ENCODE assay signal across 19 cellular contexts in the genomic region with DNA sequence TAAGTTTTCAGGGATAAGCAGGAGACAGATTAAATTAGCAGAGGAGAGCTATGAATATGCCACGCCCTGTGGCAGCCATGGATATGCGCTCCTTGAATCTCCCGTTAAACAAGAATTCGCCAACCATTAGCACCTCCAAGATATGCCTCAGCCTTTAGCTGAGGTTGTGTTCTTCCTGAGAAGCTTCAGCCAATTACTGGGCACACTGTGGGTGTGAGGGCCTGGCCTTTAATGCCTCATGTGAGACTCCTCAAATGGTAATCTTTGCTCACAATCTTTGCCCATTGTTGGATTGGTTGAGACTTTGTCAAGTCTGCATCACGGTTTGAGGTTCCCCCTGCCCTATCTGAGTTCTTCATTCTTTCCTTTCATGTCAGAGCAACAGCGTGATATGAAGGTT.
"Had no signal": no experiment of that assay in that cellular context is flagged by ENCODE, and none has a peak within 500 bp of the region (broad histone marks: within the 10 kb centered on the region; RNA-seq: fewer than 3 reads in every experiment).

No MANE protein-coding gene starts in this region.

- H3K4me1 ChIP-seq: breast epithelium, right lobe of liver had no signal

- H3K9me3 ChIP-seq: breast epithelium, heart left ventricle, mucosa of descending colon, right lobe of liver, testis, upper lobe of left lung had no signal

- H3K4me3 Mint-ChIP-seq: activated CD4-positive, alpha-beta T cell treated with anti-CD3 and anti-CD28 coated beads, Interleukin-2, amount 10 ng/mL, durations not matched to agents 7 days and 5 days; activated T-helper 17 cell treated with anti-CD3 and anti-CD28 coated beads, Interleukin-2, amount 50 U/mL, for 72 hours; memory B cell had no signal

- DNase-seq: activated CD4-positive, alpha-beta T cell treated with anti-CD3 and anti-CD28 coated beads, Interleukin-2, amount 10 ng/mL, durations not matched to agents 7 days and 5 days; activated T-cell treated with anti-CD3 and anti-CD28 coated beads, Interleukin-2, amount 50 U/mL, for 1 hour; cortex of kidney; heart left ventricle; islet precursor cell; left cardiac atrium; mucosa of descending colon; right lobe of liver; stimulated activated CD4-positive, alpha-beta T cell treated with anti-CD3 and anti-CD28 coated beads, Interleukin-1b, Interleukin-23, amount 100 ng/mL, for 48 hours; T-helper 1 cell; testis; upper lobe of left lung had no signal

- H3K36me3 ChIP-seq: breast epithelium, heart left ventricle, right lobe of liver, upper lobe of left lung had no signal

- H3K4me1 Mint-ChIP-seq: activated T-helper 17 cell treated with anti-CD3 and anti-CD28 coated beads, Interleukin-2, amount 50 U/mL, for 72 hours had no signal

- H3K27me3 Mint-ChIP-seq: activated T-helper 17 cell treated with anti-CD3 and anti-CD28 coated beads, Interleukin-2, amount 50 U/mL, for 72 hours had no signal

- H2AFZ ChIP-seq: parathyroid adenoma had no signal

- ATAC-seq: activated naive CD4-positive, alpha-beta T cell treated with anti-CD3 and anti-CD28 coated beads, Interleukin-2, amount 50 U/mL, for 72 hours; activated T-helper 17 cell treated with anti-CD3 and anti-CD28 coated beads, Interleukin-2, amount 50 U/mL, for 72 hours; heart left ventricle; left cardiac atrium; mucosa of descending colon; right lobe of liver had no signal

- H3K9ac ChIP-seq: parathyroid adenoma had no signal

- H3K9me3 Mint-ChIP-seq: activated CD4-positive, alpha-beta T cell treated with anti-CD3 and anti-CD28 coated beads, Interleukin-2, amount 10 ng/mL, durations not matched to agents 7 days and 5 days; activated naive CD4-positive, alpha-beta T cell treated with anti-CD3 and anti-CD28 coated beads, Interleukin-2, amount 50 U/mL, for 72 hours; activated T-helper 17 cell treated with anti-CD3 and anti-CD28 coated beads, Interleukin-2, amount 50 U/mL, for 72 hours; memory B cell had no signal

- H3K4me3 ChIP-seq: breast epithelium, heart left ventricle, mucosa of descending colon, right lobe of liver, SK-N-MC, skin epidermis, testis, upper lobe of left lung had no signal

- H3K27ac Mint-ChIP-seq: activated CD4-positive, alpha-beta T cell treated with anti-CD3 and anti-CD28 coated beads, Interleukin-2, amount 10 ng/mL, durations not matched to agents 7 days and 5 days; activated naive CD4-positive, alpha-beta T cell treated with anti-CD3 and anti-CD28 coated beads, Interleukin-2, amount 50 U/mL, for 72 hours; activated T-helper 17 cell treated with anti-CD3 and anti-CD28 coated beads, Interleukin-2, amount 50 U/mL, for 72 hours; memory B cell had no signal

- H3K27me3 ChIP-seq: breast epithelium, heart left ventricle, right lobe of liver, testis, upper lobe of left lung had no signal

- H3K27ac ChIP-seq: breast epithelium, heart left ventricle, parathyroid adenoma, right lobe of liver, SK-N-MC, skin epidermis, testis, upper lobe of left lung had no signal
